21 cellular contexts compared by ENCODE assay signal in the genomic region with DNA sequence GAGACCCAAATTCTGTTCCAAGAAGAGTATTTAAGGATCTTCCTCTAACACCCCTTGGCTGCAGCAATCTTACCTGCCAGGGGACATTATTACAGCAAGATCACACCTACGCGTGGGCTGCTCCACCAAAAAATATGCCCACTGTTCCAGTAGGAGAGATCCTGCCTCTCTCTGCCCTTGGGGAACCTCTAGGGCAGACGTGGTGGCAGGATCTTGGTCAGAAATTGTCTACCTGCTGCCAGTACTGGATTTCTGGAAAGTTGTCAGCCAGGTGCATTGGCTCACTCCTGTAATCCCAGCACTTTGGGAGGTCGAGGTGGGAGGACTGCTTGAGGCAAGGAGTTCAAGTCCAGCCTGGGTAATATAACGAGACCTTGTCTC.
DNase-seq lines count a peak whose midpoint lies in the region; ATAC-seq and TF ChIP-seq lines count a peak whose summit lies in the region.
"Had no signal": no experiment of that assay in that cellular context is flagged by ENCODE, and none has a peak within 500 bp of the region (broad histone marks: within the 10 kb centered on the region; RNA-seq: fewer than 3 reads in every experiment).

No MANE protein-coding gene starts in this region.

- peaks cover 16 to 59% (median 45%) of the 10 kb centered on the region in 10 experiments for H3K4me1 ChIP-seq in BLaER1 treated with 17β-estradiol and CSF1 and Interleukin-3, amounts not matched to agents 10 nM and 100 nM
- peaks cover 3 to 14% (median 9%) of the 10 kb centered on the region in 4 donors for H3K4me1 ChIP-seq in liver (ENCODE audit: control insufficient read depth in 4 of 4, insufficient read depth in 4 of 4, low read length in 3 of 4)
- H3K4me1 ChIP-seq in sigmoid colon, result no peaks in the 10 kb centered on the region
- H3K4me1 ChIP-seq in Karpas-422 (ENCODE audit: low read length), result no peaks in the 10 kb centered on the region
- H3K4me1 ChIP-seq: HAP-1, Peyer's patch, SJSA1 had no signal

- no peaks in the 10 kb centered on the region for H4K20me1 ChIP-seq in BLaER1 treated with 17β-estradiol and CSF1 and Interleukin-3, amounts not matched to agents 10 nM and 100 nM
- no peaks in the 10 kb centered on the region for H4K20me1 ChIP-seq in Karpas-422 (ENCODE audit: insufficient read depth, low read depth, low read length)

- no peaks in the 10 kb centered on the region for H3K4me1 Mint-ChIP-seq in stimulated activated memory B cell treated with anti-CD40 and anti-IgM and Interleukin-4, amounts not matched to agents 10 μg/mL and 1 μg/mL and 100 μg/mL, for 72 hours
- H3K4me1 Mint-ChIP-seq: B cell; CD4-positive, alpha-beta memory T cell had no signal

- H3K27ac Mint-ChIP-seq in stimulated activated memory B cell treated with anti-CD40 and anti-IgM and Interleukin-4, amounts not matched to agents 10 μg/mL and 1 μg/mL and 100 μg/mL, for 72 hours, result no peak overlapping the region
- H3K27ac Mint-ChIP-seq: B cell; CD4-positive, alpha-beta memory T cell had no signal

- no peak for TF ChIP-seq RAD21 in liver (IDR thresholded peaks at IDR 0.05)

- WGBS in liver, result 55% methylated on average over 5 of the region's 5 CpGs
- 61 to 82% methylated on average over 5 of the region's 5 CpGs for WGBS in sigmoid colon, 2 donors

- no peak overlapping the region for H3K4me3 Mint-ChIP-seq in stimulated activated memory B cell treated with anti-CD40 and anti-IgM and Interleukin-4, amounts not matched to agents 10 μg/mL and 1 μg/mL and 100 μg/mL, for 72 hours
- H3K4me3 Mint-ChIP-seq: B cell had no signal

- peaks cover 0 to 33% (median 5%) of the 10 kb centered on the region in 11 experiments; a peak in 8 of 22 replicates for H3K9me3 ChIP-seq in BLaER1 treated with 17β-estradiol and CSF1 and Interleukin-3, amounts not matched to agents 10 nM and 100 nM (replicated peaks in 1 of 11)
- H3K9me3 ChIP-seq in liver (ENCODE audit: control insufficient read depth in 4 of 4, low read length in 3 of 4) (no peaks in the 10 kb centered on the region), sigmoid colon (peaks cover 0 to 5% (median 0%) of the 10 kb centered on the region in 4 donors), Karpas-422 (ENCODE audit: low read length) (no peaks in the 10 kb centered on the region)
- H3K9me3 ChIP-seq: HAP-1, MG63, Peyer's patch had no signal

- H3K27me3 Mint-ChIP-seq in stimulated activated memory B cell treated with anti-CD40 and anti-IgM and Interleukin-4, amounts not matched to agents 10 μg/mL and 1 μg/mL and 100 μg/mL, for 72 hours, result no peaks in the 10 kb centered on the region
- H3K27me3 Mint-ChIP-seq: B cell; CD4-positive, alpha-beta memory T cell had no signal

- H3K4me3 ChIP-seq in BLaER1 treated with 17β-estradiol and CSF1 and Interleukin-3, amounts not matched to agents 10 nM and 100 nM, result no peak overlapping the region
- H3K4me3 ChIP-seq in liver (ENCODE audit: low read depth in 1 of 3, low read length in 3 of 3), result no peak overlapping the region
- H3K4me3 ChIP-seq in sigmoid colon, result no peak overlapping the region
- H3K4me3 ChIP-seq in Karpas-422 (ENCODE audit: low read length), result no peak overlapping the region
- H3K4me3 ChIP-seq: GM23248, HAP-1, MG63, Peyer's patch, SJSA1 had no signal

- H3K9ac ChIP-seq in BLaER1 treated with 17β-estradiol and CSF1 and Interleukin-3, amounts not matched to agents 10 nM and 100 nM, result peak overlapping the region in 5 of 11 experiments; percentile 60 to 69 (median 63); a peak in 6 of 22 replicates
- H3K9ac ChIP-seq in liver (ENCODE audit: low read depth in 1 of 2, low read length in 2 of 2) (no peak overlapping the region), Karpas-422 (ENCODE audit: low read length) (no peak overlapping the region)
- H3K9ac ChIP-seq: GM23248 had no signal

- H3K79me2 ChIP-seq in Karpas-422 (ENCODE audit: low read length), result no peaks in the 10 kb centered on the region

- no peaks in the 10 kb centered on the region for H3K9me3 Mint-ChIP-seq in stimulated activated memory B cell treated with anti-CD40 and anti-IgM and Interleukin-4, amounts not matched to agents 10 μg/mL and 1 μg/mL and 100 μg/mL, for 72 hours

- no peak for TF ChIP-seq POLR2A in sigmoid colon (IDR thresholded peaks at IDR 0.05)

- no peaks in the 10 kb centered on the region for H3K27me3 ChIP-seq in BLaER1 treated with 17β-estradiol and CSF1 and Interleukin-3, amounts not matched to agents 10 nM and 100 nM
- H3K27me3 ChIP-seq in liver (ENCODE audit: control insufficient read depth in 4 of 4, insufficient read depth in 4 of 4, low read length in 3 of 4) (no peaks in the 10 kb centered on the region), sigmoid colon (no peaks in the 10 kb centered on the region), Karpas-422 (ENCODE audit: low read length) (no peaks in the 10 kb centered on the region)
- H3K27me3 ChIP-seq: MG63, Peyer's patch, SJSA1 had no signal

- no peaks in the 10 kb centered on the region for H3K36me3 Mint-ChIP-seq in stimulated activated memory B cell treated with anti-CD40 and anti-IgM and Interleukin-4, amounts not matched to agents 10 μg/mL and 1 μg/mL and 100 μg/mL, for 72 hours
- H3K36me3 Mint-ChIP-seq: CD4-positive, alpha-beta memory T cell had no signal

- no peak for ATAC-seq in stimulated activated memory B cell treated with anti-CD40 and anti-IgM and Interleukin-4, amounts not matched to agents 10 μg/mL and 1 μg/mL and 100 μg/mL, for 72 hours

- TF ChIP-seq CTCF in liver (IDR thresholded peaks at IDR 0.05; ENCODE audit: low read depth, low read length, missing input control) (no peak), sigmoid colon (IDR thresholded peaks at IDR 0.05) (no peak)

- H3K9me2 ChIP-seq in Karpas-422 (replicated peaks; ENCODE audit: insufficient read depth, low read length), result no peaks in the 10 kb centered on the region; the same call in 1 of the 2 replicates

- no peaks in the 10 kb centered on the region for H3K36me3 ChIP-seq in BLaER1 treated with 17β-estradiol and CSF1 and Interleukin-3, amounts not matched to agents 10 nM and 100 nM
- H3K36me3 ChIP-seq in liver (ENCODE audit: control insufficient read depth in 4 of 4, insufficient read depth in 3 of 4, low read depth in 1 of 4, low read length in 3 of 4) (no peaks in the 10 kb centered on the region), sigmoid colon (no peaks in the 10 kb centered on the region), Karpas-422 (ENCODE audit: insufficient read depth, low read length) (no peaks in the 10 kb centered on the region)
- H3K36me3 ChIP-seq: HAP-1, MG63, Peyer's patch, SJSA1 had no signal

- peak overlapping the region; percentile 53 to 88 (median 76) for H3K4me2 ChIP-seq in BLaER1 treated with 17β-estradiol and CSF1 and Interleukin-3, amounts not matched to agents 10 nM and 100 nM
- no peak overlapping the region for H3K4me2 ChIP-seq in Karpas-422 (ENCODE audit: low read depth, low read length, poor library complexity, severe bottlenecking)

- intact Hi-C loops in sigmoid colon (cut with DNase I), result no loop called here

- peak in 1 of 61 donors; percentile 39 for DNase-seq in caudate nucleus (lab: John Stamatoyannopoulos, UW)
- DNase-seq in sigmoid colon, result no peak
- no peak for DNase-seq in DMS153 (lab: John Stamatoyannopoulos, UW)
- DNase-seq in Karpas-422, result no peak
- DNase-seq in NCI-H1105 (lab: John Stamatoyannopoulos, UW), result no peak
- DNase-seq: CD4-positive, alpha-beta memory T cell; DMS79; GM23248; IMR-90; MG63; NCI-H1048; NCI-H2081; NCI-H446 treated with DMSO at 0.1 percent for 48 hours; Peyer's patch had no signal

- peak overlapping the region in 9 of 11 experiments; percentile 30 to 83 (median 71); a peak in 17 of 22 replicates for H3K27ac ChIP-seq in BLaER1 treated with 17β-estradiol and CSF1 and Interleukin-3, amounts not matched to agents 10 nM and 100 nM
- H3K27ac ChIP-seq in caudate nucleus (ENCODE audit: low read depth, low read length) (peak overlapping the region; percentile 100), liver (ENCODE audit: low read depth in 1 of 2, low read length in 2 of 2) (no peak overlapping the region), sigmoid colon (peak overlapping the region in 3 of 4 donors; percentile 5 to 32 (median 21)), Karpas-422 (ENCODE audit: low read length) (no peak overlapping the region)
- H3K27ac ChIP-seq: GM23248, HL-60, SJSA1 had no signal

- TF ChIP-seq EP300 in sigmoid colon (IDR thresholded peaks at IDR 0.05), result no peak

- no peak overlapping the region for H2AFZ ChIP-seq in Karpas-422 (ENCODE audit: low read length)
- H2AFZ ChIP-seq: GM23248 had no signal

TF ChIP-seq in liver, 16 proteins besides CTCF, POLR2A, EP300 and RAD21:
- no peak for TF ChIP-seq EGR1 (IDR thresholded peaks at IDR 0.05; ENCODE audit: low read depth in 2 of 2)
- no peak for TF ChIP-seq RXRA (IDR thresholded peaks at IDR 0.05)
- peak; percentile 25 for TF ChIP-seq YY1 (IDR thresholded peaks at IDR 0.05)

Comparison
In these comparisons a context has a peak if more than half of its experiments do, and no peak if none do; other contexts are left out.
1. H3K27ac ChIP-seq: peak in BLaER1 treated with 17β-estradiol and CSF1 and Interleukin-3, amounts not matched to agents 10 nM and 100 nM (9 of 11), caudate nucleus (single experiment) and sigmoid colon (3 of 4); none in liver (0 of 2) and Karpas-422 (single experiment).